Comparison of ENCODE assay signal across 8 cellular contexts in the genomic region with DNA sequence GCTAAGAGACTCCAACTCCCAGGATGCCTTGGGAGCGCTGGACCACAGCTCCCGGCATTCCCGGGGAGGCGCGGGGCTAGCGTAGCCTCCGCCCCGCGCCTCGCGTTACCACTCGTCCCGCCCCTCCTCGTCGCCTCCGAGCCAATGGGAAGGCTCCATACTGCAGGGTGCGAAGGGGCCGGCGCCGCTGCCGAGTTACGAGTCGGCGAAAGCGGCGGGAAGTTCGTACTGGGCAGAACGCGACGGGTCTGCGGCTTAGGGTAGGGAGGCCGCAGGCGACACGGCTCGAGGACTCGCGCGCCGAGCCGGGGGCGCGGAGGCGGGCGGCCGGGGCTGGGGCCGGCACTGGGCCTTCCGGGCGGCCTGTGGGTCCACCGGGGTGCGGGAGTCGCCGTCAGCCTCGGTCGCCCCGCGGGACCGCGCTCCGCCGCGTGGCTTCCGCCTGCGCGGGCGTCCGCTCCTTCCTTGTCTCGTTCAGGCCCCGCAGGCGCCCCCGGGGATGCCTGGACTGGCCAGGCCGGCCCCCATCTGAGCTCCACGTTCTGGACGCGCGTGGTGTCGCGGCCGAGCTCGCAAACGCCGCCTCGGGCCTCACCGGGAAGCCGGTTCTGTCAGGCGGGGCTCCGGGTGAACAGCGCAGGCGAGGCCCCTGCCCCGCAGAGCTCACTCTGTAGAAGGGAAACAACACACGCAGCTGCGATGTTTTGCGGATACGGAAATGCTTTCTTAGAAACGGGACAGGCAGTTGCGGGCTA. TPM values are rescaled to one million over a fixed set of nuclear protein-coding genes. Genes with fewer than 3 reads are reported as not detected.
A peak's percentile ranks its signal among the peaks of the same experiment; 100 is the strongest.
DNase-seq lines count a peak whose midpoint lies in the region; ATAC-seq and TF ChIP-seq lines count a peak whose summit lies in the region.

A gene with protein sequence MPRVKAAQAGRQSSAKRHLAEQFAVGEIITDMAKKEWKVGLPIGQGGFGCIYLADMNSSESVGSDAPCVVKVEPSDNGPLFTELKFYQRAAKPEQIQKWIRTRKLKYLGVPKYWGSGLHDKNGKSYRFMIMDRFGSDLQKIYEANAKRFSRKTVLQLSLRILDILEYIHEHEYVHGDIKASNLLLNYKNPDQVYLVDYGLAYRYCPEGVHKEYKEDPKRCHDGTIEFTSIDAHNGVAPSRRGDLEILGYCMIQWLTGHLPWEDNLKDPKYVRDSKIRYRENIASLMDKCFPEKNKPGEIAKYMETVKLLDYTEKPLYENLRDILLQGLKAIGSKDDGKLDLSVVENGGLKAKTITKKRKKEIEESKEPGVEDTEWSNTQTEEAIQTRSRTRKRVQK (plus strand): TSS at position 195 of the 755 bp plus-strand sequence. CDS start 36,090 bp downstream, outside the sequence.

- H3K27me3 Mint-ChIP-seq in WTC11 (ENCODE audit: low read depth) (peaks cover 6% of the 10 kb centered on the region; the same call in 1 of the 2 replicates), immature natural killer cell (ENCODE audit: low read depth in 3 of 3) (peaks cover 0 to 5% (median 2%) of the 10 kb centered on the region in 3 donors)

- POLR2A ChIA-PET in WTC11 (lab: Charles Lee) = interaction anchor here (0.5 to 1.2 kb wide), 4 partner anchors 9 to 843 kb away, joined by 3 to 5 read pairs (median 4); no protein-coding TSS in a partner anchor

- ATAC-seq in GM19025 (IDR thresholded peaks at IDR 0.05; ENCODE audit: low read depth, unreplicated experiment) = peak; percentile 99
- peak; percentile 96 for ATAC-seq in HG03280 (IDR thresholded peaks at IDR 0.05; ENCODE audit: unreplicated experiment)
- peak; percentile 99 for ATAC-seq in WTC11

- H3K9me3 Mint-ChIP-seq in WTC11 (no peaks in the 10 kb centered on the region), immature natural killer cell (no peaks in the 10 kb centered on the region)

- H3K4me1 Mint-ChIP-seq in WTC11 = peaks cover 22% of the 10 kb centered on the region
- peaks cover 15 to 36% of the 10 kb centered on the region in 2 donors for H3K4me1 Mint-ChIP-seq in immature natural killer cell

- H3K4me3 Mint-ChIP-seq in WTC11 (peak within 1 kb of the TSS; percentile 89), immature natural killer cell (peak within 1 kb of the TSS; percentile 88 to 90 (median 88))

- peak; percentile 80 for DNase-seq in AG09319 (ENCODE audit: extremely low read depth, low read depth)
- DNase-seq in NCI-H345 (lab: John Stamatoyannopoulos, UW) = peak; percentile 98
- peak; percentile 97 for DNase-seq in WTC11 (ENCODE audit: low spot score)
- peak; percentile 66 to 98 (median 94) for DNase-seq in caudate nucleus (lab: John Stamatoyannopoulos, UW)
- DNase-seq in immature natural killer cell = peak; percentile 86 to 92 (median 91)
- peak; percentile 91 for DNase-seq in smooth muscle cell of the brain vasculature (ENCODE audit: low read depth, low spot score)

- no peak within 1 kb of the TSS for H3K27ac ChIP-seq in caudate nucleus (ENCODE audit: low read depth, low read length)

- H3K27ac Mint-ChIP-seq in WTC11 (peak within 1 kb of the TSS; percentile 74), immature natural killer cell (peak within 1 kb of the TSS; percentile 81 to 92 (median 90))

- no peaks in the 10 kb centered on the region for H3K36me3 Mint-ChIP-seq in WTC11
- H3K36me3 Mint-ChIP-seq in immature natural killer cell = no peaks in the 10 kb centered on the region

- CTCF ChIA-PET in WTC11 (lab: Charles Lee) = interaction anchor here (1.0 to 4.3 kb wide), 2 partner anchors 55 to 56 kb away, joined by 3 to 15 read pairs; no protein-coding TSS in a partner anchor

- TF ChIP-seq CTCF in AG09319 (IDR thresholded peaks at IDR 0.05; ENCODE audit: low read depth, low read length) (no peak), WTC11 (IDR thresholded peaks at IDR 0.05) (no peak)

TF ChIP-seq in WTC11, 78 proteins besides CTCF, POLR2A, EP300 and RAD21 (continues in another document):
- TF ChIP-seq, protein P1, sequence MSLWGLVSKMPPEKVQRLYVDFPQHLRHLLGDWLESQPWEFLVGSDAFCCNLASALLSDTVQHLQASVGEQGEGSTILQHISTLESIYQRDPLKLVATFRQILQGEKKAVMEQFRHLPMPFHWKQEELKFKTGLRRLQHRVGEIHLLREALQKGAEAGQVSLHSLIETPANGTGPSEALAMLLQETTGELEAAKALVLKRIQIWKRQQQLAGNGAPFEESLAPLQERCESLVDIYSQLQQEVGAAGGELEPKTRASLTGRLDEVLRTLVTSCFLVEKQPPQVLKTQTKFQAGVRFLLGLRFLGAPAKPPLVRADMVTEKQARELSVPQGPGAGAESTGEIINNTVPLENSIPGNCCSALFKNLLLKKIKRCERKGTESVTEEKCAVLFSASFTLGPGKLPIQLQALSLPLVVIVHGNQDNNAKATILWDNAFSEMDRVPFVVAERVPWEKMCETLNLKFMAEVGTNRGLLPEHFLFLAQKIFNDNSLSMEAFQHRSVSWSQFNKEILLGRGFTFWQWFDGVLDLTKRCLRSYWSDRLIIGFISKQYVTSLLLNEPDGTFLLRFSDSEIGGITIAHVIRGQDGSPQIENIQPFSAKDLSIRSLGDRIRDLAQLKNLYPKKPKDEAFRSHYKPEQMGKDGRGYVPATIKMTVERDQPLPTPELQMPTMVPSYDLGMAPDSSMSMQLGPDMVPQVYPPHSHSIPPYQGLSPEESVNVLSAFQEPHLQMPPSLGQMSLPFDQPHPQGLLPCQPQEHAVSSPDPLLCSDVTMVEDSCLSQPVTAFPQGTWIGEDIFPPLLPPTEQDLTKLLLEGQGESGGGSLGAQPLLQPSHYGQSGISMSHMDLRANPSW (CRISPR knock-in tag; conservative IDR thresholded peaks at IDR 0.05; ENCODE audit: low read depth) = no peak
- peak; percentile 88 for TF ChIP-seq SP1 (CRISPR knock-in tag; conservative IDR thresholded peaks at IDR 0.05)
- TF ChIP-seq, protein P2, sequence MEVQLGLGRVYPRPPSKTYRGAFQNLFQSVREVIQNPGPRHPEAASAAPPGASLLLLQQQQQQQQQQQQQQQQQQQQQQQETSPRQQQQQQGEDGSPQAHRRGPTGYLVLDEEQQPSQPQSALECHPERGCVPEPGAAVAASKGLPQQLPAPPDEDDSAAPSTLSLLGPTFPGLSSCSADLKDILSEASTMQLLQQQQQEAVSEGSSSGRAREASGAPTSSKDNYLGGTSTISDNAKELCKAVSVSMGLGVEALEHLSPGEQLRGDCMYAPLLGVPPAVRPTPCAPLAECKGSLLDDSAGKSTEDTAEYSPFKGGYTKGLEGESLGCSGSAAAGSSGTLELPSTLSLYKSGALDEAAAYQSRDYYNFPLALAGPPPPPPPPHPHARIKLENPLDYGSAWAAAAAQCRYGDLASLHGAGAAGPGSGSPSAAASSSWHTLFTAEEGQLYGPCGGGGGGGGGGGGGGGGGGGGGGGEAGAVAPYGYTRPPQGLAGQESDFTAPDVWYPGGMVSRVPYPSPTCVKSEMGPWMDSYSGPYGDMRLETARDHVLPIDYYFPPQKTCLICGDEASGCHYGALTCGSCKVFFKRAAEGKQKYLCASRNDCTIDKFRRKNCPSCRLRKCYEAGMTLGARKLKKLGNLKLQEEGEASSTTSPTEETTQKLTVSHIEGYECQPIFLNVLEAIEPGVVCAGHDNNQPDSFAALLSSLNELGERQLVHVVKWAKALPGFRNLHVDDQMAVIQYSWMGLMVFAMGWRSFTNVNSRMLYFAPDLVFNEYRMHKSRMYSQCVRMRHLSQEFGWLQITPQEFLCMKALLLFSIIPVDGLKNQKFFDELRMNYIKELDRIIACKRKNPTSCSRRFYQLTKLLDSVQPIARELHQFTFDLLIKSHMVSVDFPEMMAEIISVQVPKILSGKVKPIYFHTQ (CRISPR knock-in tag; IDR thresholded peaks at IDR 0.05) = no peak
- TF ChIP-seq ZNF423 (CRISPR knock-in tag; IDR thresholded peaks at IDR 0.05) = no peak
- no peak for TF ChIP-seq ZNF263 (CRISPR knock-in tag; IDR thresholded peaks at IDR 0.05; ENCODE audit: low read depth)
- TF ChIP-seq, protein P3, sequence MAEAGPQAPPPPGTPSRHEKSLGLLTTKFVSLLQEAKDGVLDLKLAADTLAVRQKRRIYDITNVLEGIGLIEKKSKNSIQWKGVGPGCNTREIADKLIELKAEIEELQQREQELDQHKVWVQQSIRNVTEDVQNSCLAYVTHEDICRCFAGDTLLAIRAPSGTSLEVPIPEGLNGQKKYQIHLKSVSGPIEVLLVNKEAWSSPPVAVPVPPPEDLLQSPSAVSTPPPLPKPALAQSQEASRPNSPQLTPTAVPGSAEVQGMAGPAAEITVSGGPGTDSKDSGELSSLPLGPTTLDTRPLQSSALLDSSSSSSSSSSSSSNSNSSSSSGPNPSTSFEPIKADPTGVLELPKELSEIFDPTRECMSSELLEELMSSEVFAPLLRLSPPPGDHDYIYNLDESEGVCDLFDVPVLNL (CRISPR knock-in tag; IDR thresholded peaks at IDR 0.05; ENCODE audit: borderline replicate concordance, low read depth) = peak; percentile 95
- TF ChIP-seq ZNF416 (CRISPR knock-in tag; IDR thresholded peaks at IDR 0.05) = no peak
- TF ChIP-seq, protein P4, sequence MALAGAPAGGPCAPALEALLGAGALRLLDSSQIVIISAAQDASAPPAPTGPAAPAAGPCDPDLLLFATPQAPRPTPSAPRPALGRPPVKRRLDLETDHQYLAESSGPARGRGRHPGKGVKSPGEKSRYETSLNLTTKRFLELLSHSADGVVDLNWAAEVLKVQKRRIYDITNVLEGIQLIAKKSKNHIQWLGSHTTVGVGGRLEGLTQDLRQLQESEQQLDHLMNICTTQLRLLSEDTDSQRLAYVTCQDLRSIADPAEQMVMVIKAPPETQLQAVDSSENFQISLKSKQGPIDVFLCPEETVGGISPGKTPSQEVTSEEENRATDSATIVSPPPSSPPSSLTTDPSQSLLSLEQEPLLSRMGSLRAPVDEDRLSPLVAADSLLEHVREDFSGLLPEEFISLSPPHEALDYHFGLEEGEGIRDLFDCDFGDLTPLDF (CRISPR knock-in tag; IDR thresholded peaks at IDR 0.05) = no peak
- TF ChIP-seq ZNF121 (CRISPR knock-in tag; IDR thresholded peaks at IDR 0.05) = no peak
- TF ChIP-seq NFYB (CRISPR knock-in tag; conservative IDR thresholded peaks at IDR 0.05; ENCODE audit: low read depth) = peak; percentile 81
- TF ChIP-seq ZNF396 (CRISPR knock-in tag; IDR thresholded peaks at IDR 0.05; ENCODE audit: borderline replicate concordance) = no peak

RNA-seq across cellular contexts. Expression of the gene that starts here (rescaled TPM):
- 67.3 to 73.6 TPM (median 69.6 TPM) in 3 replicates for total RNA-seq in WTC11 (2021)
- 10 to 100 TPM; 39.5 to 47.9 (median 41.4) TPM for polyA plus RNA-seq in immature natural killer cell
